Comparison of ENCODE assay signal across 6 cellular contexts in the genomic region with DNA sequence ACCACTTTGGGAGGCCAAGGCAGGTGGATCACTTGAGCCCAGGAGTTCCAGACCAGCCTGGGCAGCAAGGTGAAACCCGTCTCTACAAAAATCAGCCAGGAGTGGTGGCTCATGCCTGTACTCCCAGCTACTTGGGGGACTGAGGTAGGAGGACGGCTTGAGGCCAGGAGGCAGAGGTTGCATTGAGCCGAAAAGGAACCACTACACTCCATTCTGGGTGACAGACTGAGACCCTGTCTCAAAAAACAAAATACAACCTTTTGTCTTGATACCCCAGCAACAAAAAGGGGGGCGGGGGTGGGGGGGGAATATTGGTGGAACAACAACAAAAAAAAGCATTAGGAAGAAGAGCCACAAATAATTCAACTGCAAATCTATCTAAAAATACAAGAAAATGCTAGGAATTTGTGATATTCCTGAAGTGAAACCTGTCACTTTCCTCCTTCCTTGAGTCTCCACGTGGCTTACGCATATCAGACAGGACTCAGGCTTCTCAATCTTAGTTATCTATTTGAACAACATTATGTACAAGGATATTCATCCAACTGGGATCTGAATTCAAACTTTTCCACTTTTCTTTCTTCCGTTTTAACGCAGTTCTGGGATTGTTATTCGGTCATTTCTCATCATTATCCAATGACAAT. TPM values are rescaled to one million over a fixed set of nuclear protein-coding genes. Genes with fewer than 3 reads are reported as not detected.
DNase-seq lines count a peak whose midpoint lies in the region; ATAC-seq and TF ChIP-seq lines count a peak whose summit lies in the region.

No MANE protein-coding gene starts in this region.

- peaks cover 6% of the 10 kb centered on the region for H3K27me3 Mint-ChIP-seq in glutamatergic neuron (ENCODE audit: unreplicated experiment)

- peaks cover 24% of the 10 kb centered on the region for H3K4me1 ChIP-seq in OCI-LY7 (ENCODE audit: insufficient read depth, low read length, poor library complexity, severe bottlenecking)
- peaks cover 0 to 9% of the 10 kb centered on the region in 2 donors for H3K4me1 ChIP-seq in uterus

- peaks cover 14% of the 10 kb centered on the region for H3K79me2 ChIP-seq in OCI-LY7 (ENCODE audit: insufficient read depth, low read depth, low read length)

- H3K4me3 Mint-ChIP-seq in glutamatergic neuron (ENCODE audit: unreplicated experiment) = peak overlapping the region; percentile 93

- H3K36me3 ChIP-seq in OCI-LY7 (ENCODE audit: insufficient read depth, low read length) (peaks cover 8% of the 10 kb centered on the region; the same call in 1 of the 2 replicates), uterus (no peaks in the 10 kb centered on the region)

- H3K9me2 ChIP-seq in OCI-LY7 (ENCODE audit: insufficient read depth, low read length) = no peaks in the 10 kb centered on the region

- peak overlapping the region; percentile 72 for H3K27ac Mint-ChIP-seq in glutamatergic neuron (ENCODE audit: unreplicated experiment)

- H3K4me3 ChIP-seq in OCI-LY7 (ENCODE audit: low read depth, low read length, poor library complexity, severe bottlenecking) = peak overlapping the region; percentile 70
- H3K4me3 ChIP-seq in uterus = peak overlapping the region; percentile 64 to 74

- no peak for ATAC-seq in GM21423 (IDR thresholded peaks at IDR 0.05; ENCODE audit: unreplicated experiment)

- peaks cover 8% of the 10 kb centered on the region for H3K9me3 Mint-ChIP-seq in glutamatergic neuron (ENCODE audit: unreplicated experiment)

- TSS peak; percentile 88 for BruUV-seq in OCI-LY7 (replicated peaks; lab: Mats Ljungman, UMichigan)

- TF ChIP-seq CTCF in OCI-LY7 (conservative IDR thresholded peaks at IDR 0.05; ENCODE audit: low read length) = no peak
- no peak for TF ChIP-seq CTCF in glutamatergic neuron (IDR thresholded peaks at IDR 0.05; ENCODE audit: partially characterized antibody, unreplicated experiment)
- no peak for TF ChIP-seq CTCF in uterus (IDR thresholded peaks at IDR 0.05)

- no peaks in the 10 kb centered on the region for H3K27me3 ChIP-seq in uterus

- H4K20me1 ChIP-seq in OCI-LY7 (ENCODE audit: insufficient read depth, low read length) = no peaks in the 10 kb centered on the region

- H3K4me1 Mint-ChIP-seq in glutamatergic neuron (ENCODE audit: low read depth, unreplicated experiment) = peaks cover 5% of the 10 kb centered on the region

- CTCF ChIA-PET in OCI-LY7 (lab: Charles Lee; ENCODE audit: unreplicated experiment) = interaction anchor here (1.0 to 1.2 kb wide), 3 partner anchors 8 to 29 kb away, joined by 3 to 12 read pairs (median 5); a partner anchor contains a TSS

- POLR2A ChIA-PET in OCI-LY7 (lab: Charles Lee) = interaction anchor here (0.6 to 1.9 kb wide), 8 partner anchors 9 to 704 kb away, joined by 3 to 6 read pairs (median 4); no protein-coding TSS in a partner anchor

- H3K36me3 Mint-ChIP-seq in glutamatergic neuron (ENCODE audit: unreplicated experiment) = no peaks in the 10 kb centered on the region

- no peak overlapping the region; the same call in 1 of the 2 replicates for H2AFZ ChIP-seq in OCI-LY7 (ENCODE audit: low read length)

- H3K9me3 ChIP-seq in OCI-LY7 (ENCODE audit: low read length) (no peaks in the 10 kb centered on the region), uterus (no peaks in the 10 kb centered on the region)

- peak overlapping the region; percentile 81 for H3K4me2 ChIP-seq in OCI-LY7 (ENCODE audit: low read length)

- H3K27ac ChIP-seq in OCI-LY7 (ENCODE audit: low read depth, low read length, poor library complexity, severe bottlenecking) (peak overlapping the region; percentile 59), uterus (peak overlapping the region; percentile 94 to 96)

- no peak for TF ChIP-seq POLR2A in uterus (IDR thresholded peaks at IDR 0.05)

- intact Hi-C loops in OCI-LY7 (cut with micrococcal nuclease; ENCODE audit: unreplicated experiment) = no loop called here
- intact Hi-C loops in uterus (cut with DNase I; ENCODE audit: low total_unique reads) = no loop called here

- DNase-seq in AG08396 (ENCODE audit: low spot score) (peak; percentile 22), OCI-LY7 (ENCODE audit: low spot score) (no peak), glutamatergic neuron (no peak), uterus (no peak), COLO829 (ENCODE audit: low spot score) (no peak)

RNA-seq across cellular contexts. Expression of a gene that starts 1.2 kb away (rescaled TPM):
- 15.0 and 25.8 TPM in 2 replicates for total RNA-seq in OCI-LY7 (2014; rRNA removed; shearing (Covaris generic))
- total RNA-seq in OCI-LY7 (2022) (47.2 and 65.7 TPM in 2 replicates), glutamatergic neuron (ENCODE audit: unreplicated experiment) (106 TPM), uterus (10 to 100 TPM in 3 of 4 donors, 1 to 10 TPM in 1; 9.4 to 89.0 (median 34.2) TPM)

RNA-seq across cellular contexts. Expression of a gene that starts 5.0 kb away (rescaled TPM):
- not detected in 2 replicates for total RNA-seq in OCI-LY7 (2014; rRNA removed; shearing (Covaris generic))
- total RNA-seq in OCI-LY7 (2022) (0.36 and 0.72 TPM in 2 replicates), glutamatergic neuron (ENCODE audit: unreplicated experiment) (not detected), uterus (not detected)

RNA-seq across cellular contexts. Expression of a gene that starts 25.5 kb away (rescaled TPM):
- total RNA-seq in OCI-LY7 (2014; rRNA removed; shearing (Covaris generic)) = 3.2 and 3.9 TPM in 2 replicates
- total RNA-seq in OCI-LY7 (2022) (3.4 and 4.0 TPM in 2 replicates), glutamatergic neuron (ENCODE audit: unreplicated experiment) (18.0 TPM), uterus (not detected)

RNA-seq across cellular contexts. Expression of a gene that starts 30.0 kb away (rescaled TPM):
- 3.9 and 4.6 TPM in 2 replicates for total RNA-seq in OCI-LY7 (2014; rRNA removed; shearing (Covaris generic))
- total RNA-seq in OCI-LY7 (2022) (6.0 and 6.5 TPM in 2 replicates), glutamatergic neuron (ENCODE audit: unreplicated experiment) (2.3 TPM), uterus (1 to 10 TPM in 2 of 4 donors, not detected in 2; 6.1 to 6.6 TPM)

RNA-seq across cellular contexts. Expression of a gene that starts 50.1 kb away (rescaled TPM):
- 66.2 and 70.1 TPM in 2 replicates for total RNA-seq in OCI-LY7 (2014; rRNA removed; shearing (Covaris generic))
- total RNA-seq in OCI-LY7 (2022) (105 and 111 TPM in 2 replicates), glutamatergic neuron (ENCODE audit: unreplicated experiment) (52.0 TPM), uterus (1 to 10 TPM; 1.5 to 8.1 (median 3.3) TPM)
